ENCODE assay signal across 28 cellular contexts in the genomic region with DNA sequence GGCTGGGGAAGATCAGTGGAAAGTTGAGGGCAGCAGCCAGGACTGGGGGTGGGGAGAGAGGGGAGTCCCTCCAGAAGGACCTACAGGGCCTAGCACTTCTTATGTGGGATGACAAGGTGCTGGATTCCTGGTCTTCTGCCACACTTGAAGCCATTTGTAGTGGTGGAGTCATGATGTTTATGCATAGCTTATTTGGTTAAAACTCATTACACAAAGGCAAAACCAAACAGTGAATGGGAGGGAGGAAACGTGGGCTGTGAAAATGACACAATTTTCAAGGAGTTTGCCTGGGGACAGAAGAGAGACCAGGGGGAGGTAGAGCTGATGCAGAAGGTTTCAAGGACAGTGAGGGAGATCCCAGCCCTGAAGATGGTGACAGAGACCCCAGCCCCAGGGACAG. TPM values are rescaled to one million over a fixed set of nuclear protein-coding genes. Genes with fewer than 3 reads are reported as not detected.
"Had no signal": no experiment of that assay in that cellular context is flagged by ENCODE, and none has a peak within 500 bp of the region (broad histone marks: within the 10 kb centered on the region; RNA-seq: fewer than 3 reads in every experiment).

No MANE protein-coding gene starts in this region.

- DNase-seq: dermis blood vessel endothelial cell; effector memory CD4-positive, alpha-beta T cell; foreskin keratinocyte; heart left ventricle; kidney; mesenchymal stem cell; mucosa of descending colon; naive B cell; stimulated activated CD4-positive, alpha-beta T cell treated with anti-CD3 and anti-CD28 coated beads, Interleukin-2, amount 100 ng/mL, for 24 hours; stimulated activated CD4-positive, alpha-beta T cell treated with anti-CD3 and anti-CD28 coated beads, Interleukin-4, amount 100 ng/mL, for 24 hours; stimulated activated naive CD4-positive, alpha-beta T cell treated with Interleukin-2 at 50 U/mL for 16 hours; stomach; thyroid gland; trophoblast cell had no signal

- H3K4me1 Mint-ChIP-seq: stimulated activated effector memory CD8-positive, alpha-beta T cell treated with anti-CD3 and anti-CD28 coated beads, Interleukin-12 subunit alpha, Interleukin-12 subunit beta, amount 100 ng/mL, for 72 hours had no signal

- H3K4me3 ChIP-seq: coronary artery, esophagus muscularis mucosa, gastroesophageal sphincter, heart left ventricle, hepatocyte, mucosa of descending colon, neural progenitor cell, stomach, thyroid gland had no signal

- H3K27ac Mint-ChIP-seq: mesothelial cell of epicardium; natural killer cell treated with Interleukin-12 subunit alpha and Interleukin-12 subunit beta and Interleukin-15 and Interleukin-18, amount 100 ng/mL, for 72 hours; progenitor cell of endocrine pancreas; stimulated activated effector memory CD8-positive, alpha-beta T cell treated with anti-CD3 and anti-CD28 coated beads, Interleukin-12 subunit alpha, Interleukin-12 subunit beta, amount 100 ng/mL, for 72 hours had no signal

- H3K36me3 Mint-ChIP-seq: mesothelial cell of epicardium; naive B cell; natural killer cell treated with Interleukin-12 subunit alpha and Interleukin-12 subunit beta and Interleukin-15 and Interleukin-18, amount 100 ng/mL, for 72 hours; neural progenitor cell; stimulated activated effector memory CD8-positive, alpha-beta T cell treated with anti-CD3 and anti-CD28 coated beads, Interleukin-12 subunit alpha, Interleukin-12 subunit beta, amount 100 ng/mL, for 72 hours had no signal

- H3K27ac ChIP-seq: coronary artery, esophagus muscularis mucosa, foreskin keratinocyte, gastroesophageal sphincter, heart left ventricle, hepatocyte, neural progenitor cell, parathyroid adenoma, stomach, thyroid gland had no signal

- H3K4me3 Mint-ChIP-seq: mesothelial cell of epicardium; natural killer cell treated with Interleukin-12 subunit alpha and Interleukin-12 subunit beta and Interleukin-15 and Interleukin-18, amount 100 ng/mL, for 72 hours; neural progenitor cell; stimulated activated effector memory CD8-positive, alpha-beta T cell treated with anti-CD3 and anti-CD28 coated beads, Interleukin-12 subunit alpha, Interleukin-12 subunit beta, amount 100 ng/mL, for 72 hours had no signal

- H3K27me3 ChIP-seq: hepatocyte, neural progenitor cell, thyroid gland had no signal

- H3K9me3 Mint-ChIP-seq: mesothelial cell of epicardium; natural killer cell treated with Interleukin-12 subunit alpha and Interleukin-12 subunit beta and Interleukin-15 and Interleukin-18, amount 100 ng/mL, for 72 hours; neural progenitor cell; stimulated activated effector memory CD8-positive, alpha-beta T cell treated with anti-CD3 and anti-CD28 coated beads, Interleukin-12 subunit alpha, Interleukin-12 subunit beta, amount 100 ng/mL, for 72 hours had no signal

- H3K9ac ChIP-seq: neural progenitor cell, parathyroid adenoma had no signal

- H3K36me3 ChIP-seq: esophagus muscularis mucosa, gastroesophageal sphincter, heart left ventricle, neural progenitor cell, stomach, thyroid gland had no signal

- H3K9me3 ChIP-seq: esophagus muscularis mucosa, gastroesophageal sphincter, heart left ventricle, mucosa of descending colon, stomach, thyroid gland had no signal

- H3K4me1 ChIP-seq: esophagus muscularis mucosa, foreskin keratinocyte, gastroesophageal sphincter, heart left ventricle, parathyroid adenoma had no signal

RNA-seq across cellular contexts. Expression of a gene that starts 50.8 kb away (rescaled TPM):
- total RNA-seq: dermis blood vessel endothelial cell; endothelial cell of umbilical vein; fibroblast of lung; lung microvascular endothelial cell; natural killer cell treated with Interleukin-12 subunit alpha and Interleukin-12 subunit beta and Interleukin-15 and Interleukin-18, amount 100 ng/mL, for 72 hours; osteoblast had no signal
